Comparison of ENCODE assay signal across 9 cellular contexts in the genomic region with DNA sequence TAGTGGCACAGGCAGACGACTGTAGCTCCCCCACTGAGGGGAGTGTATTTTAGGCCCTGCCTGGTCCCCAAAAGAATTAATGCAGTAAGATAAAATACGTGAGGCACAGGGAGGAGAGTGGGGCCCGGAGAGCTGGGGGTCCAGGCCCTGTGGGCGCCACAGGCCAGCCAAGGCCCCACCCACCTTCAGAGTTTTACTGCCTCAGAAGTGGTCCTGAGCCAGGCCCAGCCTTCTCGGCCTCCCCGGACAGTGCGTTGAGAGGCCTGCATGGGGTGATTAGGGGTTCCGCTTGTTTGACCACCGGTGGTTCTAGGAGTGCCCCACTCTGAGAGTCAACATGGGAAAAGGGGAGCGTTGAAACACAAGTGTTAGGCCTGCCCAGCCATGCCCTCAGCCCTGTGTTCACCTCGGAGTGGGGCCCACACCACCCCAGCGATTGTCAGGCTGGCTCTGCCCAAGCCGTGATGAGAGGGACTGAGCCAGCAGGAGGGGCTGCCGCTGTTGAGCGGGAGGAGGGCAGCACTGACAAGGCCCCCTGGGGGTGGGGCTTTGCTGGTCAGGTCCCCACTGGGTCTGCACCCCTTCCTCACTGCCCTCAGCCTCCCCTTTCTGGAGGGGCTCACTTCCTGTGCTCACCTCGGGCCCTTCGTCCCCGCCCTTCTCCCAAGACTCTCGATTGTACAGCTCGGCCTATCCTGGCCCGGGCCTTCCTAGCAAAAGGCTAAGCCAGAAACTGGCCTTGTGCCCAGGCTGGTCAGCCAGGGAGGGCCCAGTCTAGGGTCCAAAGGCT. TPM values are rescaled to one million over a fixed set of nuclear protein-coding genes. Genes with fewer than 3 reads are reported as not detected.
DNase-seq lines count a peak whose midpoint lies in the region; ATAC-seq and TF ChIP-seq lines count a peak whose summit lies in the region.
"Had no signal": no experiment of that assay in that cellular context is flagged by ENCODE, and none has a peak within 500 bp of the region (broad histone marks: within the 10 kb centered on the region; RNA-seq: fewer than 3 reads in every experiment).

No MANE protein-coding gene starts in this region.

- POLR2A ChIA-PET in CD8-positive, alpha-beta T cell (lab: Charles Lee), result no interaction called here

- H3K4me1 Mint-ChIP-seq in brain (peaks cover 51% of the 10 kb centered on the region), CD14-positive monocyte (peaks cover 11% of the 10 kb centered on the region)
- peaks cover 7% of the 10 kb centered on the region for H3K4me1 Mint-ChIP-seq in CD8-positive, alpha-beta T cell (ENCODE audit: low read depth)

- no peak for TF ChIP-seq CTCF in brain (conservative IDR thresholded peaks at IDR 0.05)
- TF ChIP-seq CTCF in smooth muscle cell (IDR thresholded peaks at IDR 0.05; ENCODE audit: borderline replicate concordance, insufficient read depth, poor library complexity, severe bottlenecking), result no peak
- TF ChIP-seq CTCF in CD14-positive monocyte (IDR thresholded peaks at IDR 0.05), result no peak
- TF ChIP-seq CTCF in CD8-positive, alpha-beta T cell (IDR thresholded peaks at IDR 0.05), result no peak

- no peaks in the 10 kb centered on the region for H3K9me3 Mint-ChIP-seq in brain
- H3K9me3 Mint-ChIP-seq in CD14-positive monocyte, result peaks cover 0 to 4% (median 0%) of the 10 kb centered on the region in 7 donors
- H3K9me3 Mint-ChIP-seq in CD8-positive, alpha-beta T cell, result no peaks in the 10 kb centered on the region

- H3K9ac ChIP-seq in GM23248 (peak overlapping the region; percentile 22; the same call in 1 of the 2 replicates), smooth muscle cell (ENCODE audit: low read depth) (no peak overlapping the region)

- H3K27ac Mint-ChIP-seq in brain (peak overlapping the region; percentile 32 to 94 (median 92)), CD14-positive monocyte (no peak overlapping the region)
- no peak overlapping the region for H3K27ac Mint-ChIP-seq in CD8-positive, alpha-beta T cell

- H3K36me3 Mint-ChIP-seq in brain (peaks cover 9% of the 10 kb centered on the region), CD14-positive monocyte (peaks cover 0 to 3% of the 10 kb centered on the region in 2 donors)
- H3K36me3 Mint-ChIP-seq in CD8-positive, alpha-beta T cell, result no peaks in the 10 kb centered on the region

- H3K4me3 Mint-ChIP-seq in brain (peak overlapping the region in 4 of 5 experiments; percentile 18 to 49 (median 41)), CD14-positive monocyte (no peak overlapping the region)
- no peak overlapping the region for H3K4me3 Mint-ChIP-seq in CD8-positive, alpha-beta T cell

- DNase-seq in GM23248 (peak; percentile 41), islet precursor cell (peak; percentile 58), smooth muscle cell (lab: John Stamatoyannopoulos, UW; ENCODE audit: unreplicated experiment) (no peak), CD14-positive monocyte (ENCODE audit: low spot score) (no peak), NCI-H128 (lab: John Stamatoyannopoulos, UW; ENCODE audit: unreplicated experiment) (no peak)
- no peak for DNase-seq in CD8-positive, alpha-beta T cell
- DNase-seq: MM.1S had no signal

- H3K4me1 ChIP-seq in GM23248 (ENCODE audit: insufficient read depth), result peaks cover 20% of the 10 kb centered on the region
- peaks cover 12% of the 10 kb centered on the region for H3K4me1 ChIP-seq in smooth muscle cell (ENCODE audit: low read depth)
- peaks cover 24% of the 10 kb centered on the region for H3K4me1 ChIP-seq in CD8-positive, alpha-beta T cell (ENCODE audit: insufficient read depth, low read length)

- H3K4me3 ChIP-seq in GM23248, result no peak overlapping the region
- H3K4me3 ChIP-seq in smooth muscle cell, result no peak overlapping the region
- H3K4me3 ChIP-seq in CD8-positive, alpha-beta T cell (ENCODE audit: low read depth, low read length), result no peak overlapping the region

- H3K9me3 ChIP-seq in GM23248 (ENCODE audit: low read depth), result no peaks in the 10 kb centered on the region
- no peaks in the 10 kb centered on the region for H3K9me3 ChIP-seq in smooth muscle cell (replicated peaks; ENCODE audit: low read depth)
- no peaks in the 10 kb centered on the region for H3K9me3 ChIP-seq in CD8-positive, alpha-beta T cell (ENCODE audit: low read length)

- no peaks in the 10 kb centered on the region for H4K20me1 ChIP-seq in GM23248 (ENCODE audit: insufficient read depth)
- H4K20me1 ChIP-seq in smooth muscle cell (ENCODE audit: low read depth), result peaks cover 6% of the 10 kb centered on the region

- no peak overlapping the region for H3K4me2 ChIP-seq in GM23248 (ENCODE audit: unreplicated experiment)
- H3K4me2 ChIP-seq in smooth muscle cell, result no peak overlapping the region

- H3K9me2 ChIP-seq in GM23248 (ENCODE audit: insufficient read depth), result no peaks in the 10 kb centered on the region

- H3K27me3 ChIP-seq in GM23248 (replicated peaks; ENCODE audit: insufficient read depth), result no peaks in the 10 kb centered on the region
- H3K27me3 ChIP-seq in smooth muscle cell (ENCODE audit: low read depth), result peaks cover 8% of the 10 kb centered on the region
- H3K27me3 ChIP-seq in CD8-positive, alpha-beta T cell (ENCODE audit: insufficient read depth, low read length), result peaks cover 5% of the 10 kb centered on the region

- WGBS in GM23248 (ENCODE audit: low coverage in 1 of 2, low lambda C conversion rate in 2 of 2, missing lambda C conversion rate in 2 of 2), 2 experiments, result 50% methylated on average over 18 to 21 of the region's 21 CpGs
- 75% methylated on average over 21 of the region's 21 CpGs for WGBS in smooth muscle cell (ENCODE audit: low lambda C conversion rate)

- in situ Hi-C loops in GM23248 (cut with MboI), result no loop called here

- intact Hi-C loops in CD14-positive monocyte (cut with micrococcal nuclease), result loop anchor here in 1 of 2 donors (1.0 kb wide), 1 partner anchor 28 kb away; no protein-coding TSS in a partner anchor
- intact Hi-C loops in CD8-positive, alpha-beta T cell (cut with DNase I, micrococcal nuclease), result loop anchor here (1.0 to 5.0 kb wide), 2 partner anchors 28 to 394 kb away; no protein-coding TSS in a partner anchor

- no peak overlapping the region for H2AFZ ChIP-seq in GM23248
- H2AFZ ChIP-seq in smooth muscle cell (ENCODE audit: low read depth), result no peak overlapping the region

- H3F3A ChIP-seq in GM23248 (ENCODE audit: insufficient read depth) (peaks cover 19% of the 10 kb centered on the region), smooth muscle cell (ENCODE audit: low read depth) (no peaks in the 10 kb centered on the region)

- no peaks in the 10 kb centered on the region for H3K36me3 ChIP-seq in GM23248 (ENCODE audit: low read depth)
- no peaks in the 10 kb centered on the region for H3K36me3 ChIP-seq in smooth muscle cell (ENCODE audit: low read depth)
- H3K36me3 ChIP-seq in CD8-positive, alpha-beta T cell (ENCODE audit: insufficient read depth, low read length), result no peaks in the 10 kb centered on the region

- H3K27me3 Mint-ChIP-seq in brain (no peaks in the 10 kb centered on the region), CD14-positive monocyte (ENCODE audit: low read depth in 3 of 3) (peaks cover 19 to 34% (median 21%) of the 10 kb centered on the region in 3 donors)
- no peaks in the 10 kb centered on the region for H3K27me3 Mint-ChIP-seq in CD8-positive, alpha-beta T cell (ENCODE audit: low read depth)

- no peak overlapping the region for H3K27ac ChIP-seq in GM23248
- peak overlapping the region; percentile 22 for H3K27ac ChIP-seq in smooth muscle cell (ENCODE audit: low read depth)
- H3K27ac ChIP-seq in CD8-positive, alpha-beta T cell (ENCODE audit: low read depth, low read length), result no peak overlapping the region

- H3K79me2 ChIP-seq in GM23248 (ENCODE audit: insufficient read depth) (no peaks in the 10 kb centered on the region), smooth muscle cell (ENCODE audit: low read depth) (no peaks in the 10 kb centered on the region)

- CTCF ChIA-PET in CD8-positive, alpha-beta T cell (lab: Charles Lee), result interaction anchor here (0.9 to 7.1 kb wide), 17 partner anchors 8 to 177 kb away, joined by 3 to 104 read pairs (median 4); partner anchors contain the start of gene TRMT61A

- no peak for ATAC-seq in HG02938 (IDR thresholded peaks at IDR 0.05; ENCODE audit: unreplicated experiment)
- no peak for ATAC-seq in CD8-positive, alpha-beta T cell

RNA-seq across cellular contexts. Expression of gene CKB, which starts 4.8 kb away (rescaled TPM):
- 18.5 and 27.2 TPM in 2 replicates for total RNA-seq in GM23248 (2014; rRNA removed; shearing (Covaris generic))
- polyA plus RNA-seq in GM23248 (2016; fragmentation: Nextera tagmentation; extraction: Ambion mirVana) (28.0 and 32.2 TPM in 2 replicates), brain (ENCODE audit: insufficient read depth, low read depth, low replicate concordance) (2,462 TPM), smooth muscle cell (62.9 and 107 TPM in 2 replicates), CD14-positive monocyte (1 to 10 TPM in 1 of 2 donors, under 1 TPM in 1; 0.76 to 2.7 TPM)
- total RNA-seq in smooth muscle cell, result 19.8 and 25.7 TPM in 2 replicates
- 1 to 10 TPM; 6.5 TPM for total RNA-seq in CD8-positive, alpha-beta T cell

RNA-seq across cellular contexts. Expression of gene TRMT61A, which starts 11.2 kb away (rescaled TPM):
- 13.2 and 15.0 TPM in 2 replicates for total RNA-seq in GM23248 (2014; rRNA removed; shearing (Covaris generic))
- 12.7 and 13.3 TPM in 2 replicates for polyA plus RNA-seq in GM23248 (2016; fragmentation: Nextera tagmentation; extraction: Ambion mirVana)
- 17.1 TPM for polyA plus RNA-seq in brain (ENCODE audit: insufficient read depth, low read depth, low replicate concordance)
- total RNA-seq in smooth muscle cell, result 2.9 and 3.7 TPM in 2 replicates
- 6.7 and 9.2 TPM in 2 replicates for polyA plus RNA-seq in smooth muscle cell
- 1 to 10 TPM; 2.7 to 3.4 TPM for polyA plus RNA-seq in CD14-positive monocyte
- total RNA-seq in CD8-positive, alpha-beta T cell, result 10 to 100 TPM; 10.9 to 11.6 TPM

RNA-seq across cellular contexts. Expression of gene BAG5, which starts 44.6 kb away (rescaled TPM):
- total RNA-seq in GM23248 (2014; rRNA removed; shearing (Covaris generic)), result 23.9 and 25.8 TPM in 2 replicates
- polyA plus RNA-seq in GM23248 (2016; fragmentation: Nextera tagmentation; extraction: Ambion mirVana) (28.6 and 29.1 TPM in 2 replicates), brain (ENCODE audit: insufficient read depth, low read depth, low replicate concordance) (19.6 TPM), smooth muscle cell (12.7 and 13.4 TPM in 2 replicates), CD14-positive monocyte (10 to 100 TPM; 30.1 to 33.1 TPM)
- 27.3 and 31.1 TPM in 2 replicates for total RNA-seq in smooth muscle cell
- 10 to 100 TPM; 46.2 to 46.3 TPM for total RNA-seq in CD8-positive, alpha-beta T cell

RNA-seq across cellular contexts. Expression of gene COA8, which starts 44.9 kb away (rescaled TPM):
- total RNA-seq in GM23248 (2014; rRNA removed; shearing (Covaris generic)), result 28.9 and 45.8 TPM in 2 replicates
- polyA plus RNA-seq in GM23248 (2016; fragmentation: Nextera tagmentation; extraction: Ambion mirVana) (96.3 and 108 TPM in 2 replicates), brain (ENCODE audit: insufficient read depth, low read depth, low replicate concordance) (83.6 TPM), smooth muscle cell (69.9 and 73.3 TPM in 2 replicates), CD14-positive monocyte (10 to 100 TPM; 52.3 to 58.1 TPM)
- total RNA-seq in smooth muscle cell, result 33.4 and 42.8 TPM in 2 replicates
- 10 to 100 TPM; 11.6 to 13.4 TPM for total RNA-seq in CD8-positive, alpha-beta T cell

Comparison
In these comparisons a context has a peak if more than half of its experiments do, and no peak if none do; other contexts are left out.
1. DNase-seq: peak in GM23248 (single experiment) and islet precursor cell (single experiment); none in smooth muscle cell (single experiment), CD14-positive monocyte (single experiment), CD8-positive, alpha-beta T cell (0 of 7) and NCI-H128 (single experiment).
2. H3K27ac Mint-ChIP-seq: peak in brain (5 of 5); none in CD14-positive monocyte (0 of 7) and CD8-positive, alpha-beta T cell (single experiment).
3. H3K4me3 Mint-ChIP-seq: peak in brain (4 of 5); none in CD14-positive monocyte (0 of 2) and CD8-positive, alpha-beta T cell (single experiment).
4. RNA of gene CKB, which starts 4.8 kb away (polyA plus RNA-seq): 2,462 TPM in brain (single experiment); 62.9 to 107 TPM in smooth muscle cell, 28.0 to 32.2 TPM in GM23248 and 0.76 to 2.7 TPM in CD14-positive monocyte; every median in the first group is over 10 times any median in the second.